ENCODE assay signal across 1 cellular context in genomic region chr4:47836655-47837581, GRCh38.
TF ChIP-seq lines count a peak whose summit lies in the region.

No MANE protein-coding gene starts in this region.

TF ChIP-seq in HepG2, 621 proteins besides CTCF, POLR2A, EP300 and RAD21 (continued from another document and continues in another):
- TF ChIP-seq USF2 (IDR thresholded peaks at IDR 0.05; ENCODE audit: low read depth, low read length): no peak
- no peak for TF ChIP-seq USF2 (CRISPR knock-in tag; IDR thresholded peaks at IDR 0.05; ENCODE audit: borderline replicate concordance)
- peak; percentile 56; the same call in 1 of the 2 replicates for TF ChIP-seq YEATS4 (CRISPR knock-in tag; IDR thresholded peaks at IDR 0.05; ENCODE audit: borderline replicate concordance)
- TF ChIP-seq RXRA (CRISPR knock-in tag; IDR thresholded peaks at IDR 0.05): peak; percentile 23; the same call in 1 of the 2 replicates
- 0 out of 2 replicates have a peak, but pooled peaks have one; percentile 48 for TF ChIP-seq HNF1B (CRISPR knock-in tag; IDR thresholded peaks at IDR 0.05)
- TF ChIP-seq ZNF879 (CRISPR knock-in tag; IDR thresholded peaks at IDR 0.05): no peak
- TF ChIP-seq ZNF770 (CRISPR knock-in tag; IDR thresholded peaks at IDR 0.05): 0 out of 2 replicates have a peak, but pooled peaks have one; percentile 34
- peak; percentile 33; the same call in 1 of the 2 replicates for TF ChIP-seq POGK (CRISPR knock-in tag; conservative IDR thresholded peaks at IDR 0.05)
- TF ChIP-seq ZNF251 (CRISPR knock-in tag; IDR thresholded peaks at IDR 0.05): no peak
- 0 out of 2 replicates have a peak, but pooled peaks have one; percentile 45 for TF ChIP-seq ZNF430 (CRISPR knock-in tag; IDR thresholded peaks at IDR 0.05)
- TF ChIP-seq ZNF883 (CRISPR knock-in tag; IDR thresholded peaks at IDR 0.05; ENCODE audit: not compliant biosample characterization): peak; percentile 19
- TF ChIP-seq HES4 (CRISPR knock-in tag; IDR thresholded peaks at IDR 0.05; ENCODE audit: borderline replicate concordance): 0 out of 2 replicates have a peak, but pooled peaks have one; percentile 24
- 0 out of 2 replicates have a peak, but pooled peaks have one; percentile 75 for TF ChIP-seq ZNF598 (CRISPR knock-in tag; IDR thresholded peaks at IDR 0.05; ENCODE audit: borderline replicate concordance)
- no peak for TF ChIP-seq CEBPG (CRISPR knock-in tag; IDR thresholded peaks at IDR 0.05)
- TF ChIP-seq ZNF331 (CRISPR knock-in tag; IDR thresholded peaks at IDR 0.05): peak; percentile 51; the same call in 1 of the 2 replicates
- no peak for TF ChIP-seq ZNF549 (CRISPR knock-in tag; IDR thresholded peaks at IDR 0.05)
- TF ChIP-seq MED13 (CRISPR knock-in tag; IDR thresholded peaks at IDR 0.05): 0 out of 2 replicates have a peak, but pooled peaks have one; percentile 31
- peak; percentile 50; the same call in 1 of the 2 replicates for TF ChIP-seq ZNF232 (CRISPR knock-in tag; IDR thresholded peaks at IDR 0.05; ENCODE audit: borderline replicate concordance)
- peak; percentile 28; the same call in 1 of the 2 replicates for TF ChIP-seq KDM2A (CRISPR knock-in tag; IDR thresholded peaks at IDR 0.05; ENCODE audit: borderline replicate concordance, low read depth)
- 0 out of 2 replicates have a peak, but pooled peaks have one; percentile 5 for TF ChIP-seq ZNF839 (CRISPR knock-in tag; IDR thresholded peaks at IDR 0.05; ENCODE audit: borderline replicate concordance)
- peak; percentile 88 for TF ChIP-seq HNRNPLL (IDR thresholded peaks at IDR 0.05; ENCODE audit: low read depth, low read length, poor library complexity, severe bottlenecking)
- peak; percentile 54; the same call in 1 of the 2 replicates for TF ChIP-seq TARDBP (CRISPR knock-in tag; IDR thresholded peaks at IDR 0.05)
- 0 out of 4 replicates have a peak, but pooled peaks of 1 of the 2 experiments have one; percentile 17 for TF ChIP-seq KLF16 (CRISPR knock-in tag; IDR thresholded peaks at IDR 0.05)
- no peak for TF ChIP-seq RFX5 (IDR thresholded peaks at IDR 0.05; ENCODE audit: low read depth, low read length)
- TF ChIP-seq YY1 (IDR thresholded peaks at IDR 0.05; ENCODE audit: insufficient read depth, insufficient replicate concordance, low read depth, low read length): peak; percentile 70
- TF ChIP-seq ZNF580 (CRISPR knock-in tag; IDR thresholded peaks at IDR 0.05; ENCODE audit: borderline replicate concordance, low read depth): 0 out of 2 replicates have a peak, but pooled peaks have one; percentile 45
- 0 out of 2 replicates have a peak, but pooled peaks have one; percentile 43 for TF ChIP-seq MEIS2 (CRISPR knock-in tag; IDR thresholded peaks at IDR 0.05)
- 0 out of 2 replicates have a peak, but pooled peaks have one; percentile 49 for TF ChIP-seq ZBTB34 (CRISPR knock-in tag; IDR thresholded peaks at IDR 0.05)
- TF ChIP-seq GATAD2A (CRISPR knock-in tag; IDR thresholded peaks at IDR 0.05): peak; percentile 48; the same call in 1 of the 2 replicates
- TF ChIP-seq GABPA (IDR thresholded peaks at IDR 0.05; ENCODE audit: low read depth, low read length): 0 out of 2 replicates have a peak, but pooled peaks have one; percentile 18
- peak; percentile 20; the same call in 1 of the 2 replicates for TF ChIP-seq GABPA (CRISPR knock-in tag; IDR thresholded peaks at IDR 0.05; ENCODE audit: low read depth)
- peak; percentile 54 for TF ChIP-seq XRCC5 (optimal IDR thresholded peaks at IDR 0.05; ENCODE audit: low read length)
- peak; percentile 40; the same call in 1 of the 2 replicates for TF ChIP-seq MED1 (CRISPR knock-in tag; IDR thresholded peaks at IDR 0.05)
- TF ChIP-seq ZNF619 (CRISPR knock-in tag; IDR thresholded peaks at IDR 0.05): 0 out of 2 replicates have a peak, but pooled peaks have one; percentile 27
- peak; percentile 40; the same call in 1 of the 2 replicates for TF ChIP-seq GMEB1 (CRISPR knock-in tag; IDR thresholded peaks at IDR 0.05; ENCODE audit: borderline replicate concordance)
- TF ChIP-seq REPIN1 (CRISPR knock-in tag; IDR thresholded peaks at IDR 0.05; ENCODE audit: borderline replicate concordance, low read depth): 0 out of 2 replicates have a peak, but pooled peaks have one; percentile 64
- no peak for TF ChIP-seq E2F5 (CRISPR knock-in tag; conservative IDR thresholded peaks at IDR 0.05)
- TF ChIP-seq ZNF230 (CRISPR knock-in tag; IDR thresholded peaks at IDR 0.05): 0 out of 2 replicates have a peak, but pooled peaks have one; percentile 25
- peak; percentile 34; the same call in 1 of the 2 replicates for TF ChIP-seq ZFY (CRISPR knock-in tag; IDR thresholded peaks at IDR 0.05)
- TF ChIP-seq RXRB (CRISPR knock-in tag; IDR thresholded peaks at IDR 0.05; ENCODE audit: borderline replicate concordance): peak; percentile 30; the same call in 1 of the 2 replicates
- TF ChIP-seq ZNF20 (CRISPR knock-in tag; IDR thresholded peaks at IDR 0.05): no peak
- TF ChIP-seq SALL2 (CRISPR knock-in tag; IDR thresholded peaks at IDR 0.05): 0 out of 2 replicates have a peak, but pooled peaks have one; percentile 34
- TF ChIP-seq ZNF34 (CRISPR knock-in tag; IDR thresholded peaks at IDR 0.05; ENCODE audit: borderline replicate concordance): no peak
- peak; percentile 41 for TF ChIP-seq ZEB1 (IDR thresholded peaks at IDR 0.05; ENCODE audit: insufficient replicate concordance, low read depth)
- TF ChIP-seq ZSCAN31 (CRISPR knock-in tag; IDR thresholded peaks at IDR 0.05; ENCODE audit: low read depth): peak; percentile 16; the same call in 1 of the 2 replicates
- TF ChIP-seq GZF1 (CRISPR knock-in tag; IDR thresholded peaks at IDR 0.05): no peak
- TF ChIP-seq ETV6 (CRISPR knock-in tag; conservative IDR thresholded peaks at IDR 0.05): no peak
- TF ChIP-seq SMC3 (IDR thresholded peaks at IDR 0.05; ENCODE audit: low read length): peak; percentile 72
- TF ChIP-seq MTF2 (CRISPR knock-in tag; IDR thresholded peaks at IDR 0.05; ENCODE audit: borderline replicate concordance): peak; percentile 26; the same call in 1 of the 2 replicates
- TF ChIP-seq TFE3 (CRISPR knock-in tag; IDR thresholded peaks at IDR 0.05): no peak
- peak; percentile 84 for TF ChIP-seq ZFP91 (CRISPR knock-in tag; IDR thresholded peaks at IDR 0.05; ENCODE audit: borderline replicate concordance)
